Comparison of ENCODE assay signal across 8 cellular contexts in genomic region chr20:23419995-23420901, GRCh38. TPM values are rescaled to one million over a fixed set of nuclear protein-coding genes. Genes with fewer than 3 reads are reported as not detected.
A peak's percentile ranks its signal among the peaks of the same experiment; 100 is the strongest.
DNase-seq lines count a peak whose midpoint lies in the region; ATAC-seq lines count a peak whose summit lies in the region.

No MANE protein-coding gene starts in this region.

- peak overlapping the region; percentile 58 for H3K27ac ChIP-seq in right cardiac atrium (ENCODE audit: low read length)

- ATAC-seq in HG03354 (IDR thresholded peaks at IDR 0.05; ENCODE audit: poor library complexity, severe bottlenecking, unreplicated experiment) (peak; percentile 36), right cardiac atrium (peak; percentile 59 to 63), HG03378 (IDR thresholded peaks at IDR 0.05; ENCODE audit: unreplicated experiment) (no peak)

- intact Hi-C loops in right cardiac atrium (cut with DNase I), result no loop called here

- H3K4me1 ChIP-seq in right cardiac atrium (ENCODE audit: control insufficient read depth, insufficient read depth, low read length), result no peaks in the 10 kb centered on the region

- H3K4me3 ChIP-seq in right cardiac atrium (ENCODE audit: low read length), result peak overlapping the region; percentile 87

- H3K9me3 ChIP-seq in right cardiac atrium (ENCODE audit: control insufficient read depth, low read length), result no peaks in the 10 kb centered on the region

- under 1% methylated on average over 58 of the region's 58 CpGs for WGBS in right cardiac atrium

- DNase-seq in DMS 273 (lab: John Stamatoyannopoulos, UW; ENCODE audit: unreplicated experiment), result peak; percentile 48
- DNase-seq in DMS 273 treated with DMSO at 0.1 percent for 48 hours (lab: John Stamatoyannopoulos, UW), result no peak
- DNase-seq in T follicular helper cell (ENCODE audit: low read depth), result peak; percentile 30
- DNase-seq in amniotic epithelial cell (ENCODE audit: low read depth), result peak; percentile 68
- peak; percentile 39 to 78 (median 78) for DNase-seq in right cardiac atrium
- peak; percentile 63 for DNase-seq in renal cortical epithelial cell (ENCODE audit: low read depth)

- no peaks in the 10 kb centered on the region for H3K27me3 ChIP-seq in right cardiac atrium (ENCODE audit: control insufficient read depth, insufficient read depth)

RNA-seq across cellular contexts. Expression of gene NAPB, which starts 1.0 kb away (rescaled TPM):
- total RNA-seq in right cardiac atrium, result 1 to 10 TPM; 6.7 to 8.7 (median 7.8) TPM
- 4.3 TPM for polyA plus RNA-seq in right cardiac atrium
- total RNA-seq in renal cortical epithelial cell, result 4.0 and 10.1 TPM in 2 replicates

RNA-seq across cellular contexts. Expression of gene CSTL1, which starts 19.2 kb away (rescaled TPM):
- not detected for total RNA-seq in right cardiac atrium
- polyA plus RNA-seq in right cardiac atrium, result not detected
- total RNA-seq in renal cortical epithelial cell, result not detected in 2 replicates

RNA-seq across cellular contexts. Expression of gene CST11, which starts 32.4 kb away (rescaled TPM):
- total RNA-seq in right cardiac atrium, result not detected
- polyA plus RNA-seq in right cardiac atrium, result not detected
- not detected in 2 replicates for total RNA-seq in renal cortical epithelial cell

RNA-seq across cellular contexts. Expression of gene GZF1, which starts 58.3 kb away (rescaled TPM):
- 10 to 100 TPM; 19.1 to 24.8 (median 21.1) TPM for total RNA-seq in right cardiac atrium
- polyA plus RNA-seq in right cardiac atrium, result 10.4 TPM
- total RNA-seq in renal cortical epithelial cell, result 15.6 and 20.0 TPM in 2 replicates
